13 cellular contexts compared by ENCODE assay signal in genomic region chr19:3107658-3108057, GRCh38.
"Had no signal": no experiment of that assay in that cellular context is flagged by ENCODE, and none has a peak within 500 bp of the region (broad histone marks: within the 10 kb centered on the region; RNA-seq: fewer than 3 reads in every experiment).

No MANE protein-coding gene starts in this region.

- DNase-seq: activated CD4-positive, alpha-beta T cell treated with anti-CD3 and anti-CD28 coated beads, Interleukin-2, amount 50 U/mL, for 4 hours; activated T-cell treated with anti-CD3 and anti-CD28 coated beads, Interleukin-2, amount 50 U/mL, for 1 hour; amniotic stem cell; hypothalamus; natural killer cell; occipital lobe; stimulated activated CD4-positive, alpha-beta T cell treated with anti-CD3 and anti-CD28 coated beads, Interleukin-4, amount 100 ng/mL, for 4 hours; stimulated activated naive CD8-positive, alpha-beta T cell treated with anti-CD3 and anti-CD28 coated beads, Interleukin-15, amount 100 ng/mL, for 72 hours had no signal

- H3K4me3 ChIP-seq: body of pancreas, lung, thoracic aorta had no signal

- H3K27me3 ChIP-seq: body of pancreas had no signal

- H3K9me3 ChIP-seq: body of pancreas, thoracic aorta had no signal

- H3K27ac ChIP-seq: thoracic aorta had no signal

- ATAC-seq: activated CD4-positive, CD25-positive, alpha-beta regulatory T cell treated with anti-CD3 and anti-CD28 coated beads, Interleukin-2, amount 50 U/mL, for 24 hours; activated naive CD4-positive, alpha-beta T cell treated with anti-CD3 and anti-CD28 coated beads, Interleukin-2, amount 50 U/mL, for 72 hours; body of pancreas; natural killer cell; stimulated activated naive CD8-positive, alpha-beta T cell treated with anti-CD3 and anti-CD28 coated beads, Interleukin-15, amount 100 ng/mL, for 72 hours had no signal
